8 cellular contexts compared by ENCODE assay signal in genomic region chr7:35519971-35520809, GRCh38.
A peak's percentile ranks its signal among the peaks of the same experiment; 100 is the strongest.
DNase-seq lines count a peak whose midpoint lies in the region; ATAC-seq and FAIRE-seq lines count a peak whose summit lies in the region.

No MANE protein-coding gene starts in this region.

- H3K27ac ChIP-seq in CD8-positive, alpha-beta memory T cell (ENCODE audit: low read depth, low read length), result no peak overlapping the region

- CTCF ChIA-PET in CD8-positive, alpha-beta memory T cell (lab: Charles Lee), result interaction anchor here (0.9 to 2.2 kb wide), 6 partner anchors 9 to 799 kb away, joined by 3 to 17 read pairs (median 4); no protein-coding TSS in a partner anchor

- no peaks in the 10 kb centered on the region for H3K27me3 ChIP-seq in CD8-positive, alpha-beta memory T cell (ENCODE audit: insufficient read depth, low read length, poor library complexity, severe bottlenecking)

- POLR2A ChIA-PET in CD8-positive, alpha-beta memory T cell (lab: Charles Lee), result no interaction called here

- no peak overlapping the region for H3K4me3 ChIP-seq in CD8-positive, alpha-beta memory T cell (ENCODE audit: low read length)

- peak; percentile 87 for ATAC-seq in HG03439 (IDR thresholded peaks at IDR 0.05; ENCODE audit: unreplicated experiment)

- H3K9me3 Mint-ChIP-seq in CD8-positive, alpha-beta memory T cell, result no peaks in the 10 kb centered on the region

- H3K27ac Mint-ChIP-seq in CD8-positive, alpha-beta memory T cell, result no peak overlapping the region

- no peaks in the 10 kb centered on the region for H3K36me3 ChIP-seq in CD8-positive, alpha-beta memory T cell (ENCODE audit: insufficient read depth, low read length)

- H3K27me3 Mint-ChIP-seq in CD8-positive, alpha-beta memory T cell, result peaks cover 3 to 20% of the 10 kb centered on the region in 2 donors

- no peaks in the 10 kb centered on the region for H3K9me3 ChIP-seq in CD8-positive, alpha-beta memory T cell (ENCODE audit: low read length)

- no peaks in the 10 kb centered on the region for H3K4me1 Mint-ChIP-seq in CD8-positive, alpha-beta memory T cell

- H3K4me3 Mint-ChIP-seq in CD8-positive, alpha-beta memory T cell, result no peak overlapping the region

- H3K4me1 ChIP-seq in CD8-positive, alpha-beta memory T cell (ENCODE audit: insufficient read depth, low read length), result no peaks in the 10 kb centered on the region

- DNase-seq in CD8-positive, alpha-beta memory T cell, result peak; percentile 19 to 59 (median 25)
- DNase-seq in GM19239 (ENCODE audit: insufficient read length, low spot score) (peak; percentile 60), NCI-H345 treated with DMSO at 0.1 percent for 48 hours (lab: John Stamatoyannopoulos, UW; ENCODE audit: unreplicated experiment) (peak; percentile 40), lung microvascular endothelial cell (ENCODE audit: low read depth in 2 of 2) (peak; percentile 66 to 67), stromal cell of bone marrow (ENCODE audit: low read depth) (peak; percentile 38)
- DNase-seq in activated CD4-positive, alpha-beta T cell treated with anti-CD3 and anti-CD28 coated beads for 48 hours, result peak; percentile 69
- DNase-seq in effector CD4-positive, alpha-beta T cell, result peak; percentile 21

- FAIRE-seq in GM19239 (lab: Jason Lieb, UNC), result peak; percentile 90

- H3K36me3 Mint-ChIP-seq in CD8-positive, alpha-beta memory T cell, result no peaks in the 10 kb centered on the region
